In the genomic region with DNA sequence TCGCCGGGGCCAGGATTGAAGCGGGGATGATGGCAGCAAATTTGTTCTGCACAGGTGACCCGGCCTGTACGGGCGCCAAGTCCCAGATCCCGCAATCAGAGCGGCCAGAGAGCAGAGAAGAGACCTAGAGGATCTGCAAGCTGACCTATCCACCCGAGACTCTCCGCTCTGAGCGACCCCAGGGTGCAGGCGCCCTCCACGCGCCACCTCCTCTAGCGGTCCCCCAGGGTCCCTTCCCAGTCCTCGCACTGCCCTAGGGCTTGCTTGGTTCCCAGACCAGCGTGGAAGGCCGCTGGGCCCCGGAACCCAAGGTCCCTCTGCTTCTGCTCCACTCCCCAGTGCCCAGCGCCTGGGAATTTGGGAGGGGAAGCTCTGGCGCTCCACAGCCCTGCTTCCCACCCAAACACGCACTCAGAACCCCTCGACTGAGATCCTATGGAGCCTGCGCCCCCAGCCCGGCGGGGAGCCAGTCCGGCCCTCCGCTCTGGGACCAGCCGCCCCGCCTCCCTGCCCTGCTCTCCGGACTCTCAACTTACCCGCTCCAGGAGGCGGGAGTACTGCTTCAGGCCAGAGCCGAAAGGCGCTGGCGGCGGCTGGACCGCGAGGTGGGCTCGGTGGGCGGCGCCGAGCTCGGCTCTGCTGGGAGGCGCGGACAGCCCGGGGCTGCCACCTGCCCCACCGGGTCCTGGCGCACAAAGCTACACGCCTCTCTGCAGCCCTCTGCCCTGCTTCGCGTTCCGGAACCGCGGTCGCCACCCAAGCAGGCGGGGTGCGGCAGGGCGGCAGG, we compare ENCODE assay signal across 9 cellular contexts. TPM values are rescaled to one million over a fixed set of nuclear protein-coding genes. Genes with fewer than 3 reads are reported as not detected.
DNase-seq lines count a peak whose midpoint lies in the region; ATAC-seq and TF ChIP-seq lines count a peak whose summit lies in the region.
"Had no signal": no experiment of that assay in that cellular context is flagged by ENCODE, and none has a peak within 500 bp of the region (broad histone marks: within the 10 kb centered on the region; RNA-seq: fewer than 3 reads in every experiment).

No MANE protein-coding gene starts in this region.

- H3K4me1 Mint-ChIP-seq in activated T-cell treated with anti-CD3 and anti-CD28 coated beads, Interleukin-2, amount 50 U/mL, for 24 hours (ENCODE audit: low read depth): peaks cover 51% of the 10 kb centered on the region
- H3K4me1 Mint-ChIP-seq in activated CD4-positive, alpha-beta memory T cell treated with anti-CD3 and anti-CD28 coated beads for 36 hours (ENCODE audit: low read depth): peaks cover 26% of the 10 kb centered on the region

- 5% methylated on average over 10 of the region's 59 CpGs for WGBS in suprapubic skin

- POLR2A ChIA-PET in activated CD4-positive, alpha-beta memory T cell treated with anti-CD3 and anti-CD28 coated beads for 36 hours (lab: Charles Lee): no interaction called here

- TF ChIP-seq EP300 in suprapubic skin (IDR thresholded peaks at IDR 0.05): no peak

- H3K4me3 Mint-ChIP-seq in activated T-cell treated with anti-CD3 and anti-CD28 coated beads, Interleukin-2, amount 50 U/mL, for 24 hours: peak overlapping the region; percentile 46
- no peak overlapping the region for H3K4me3 Mint-ChIP-seq in activated CD4-positive, alpha-beta memory T cell treated with anti-CD3 and anti-CD28 coated beads for 36 hours

- peak; percentile 41 for DNase-seq in activated T-cell treated with anti-CD3 and anti-CD28 coated beads, Interleukin-2, amount 50 U/mL, for 24 hours
- DNase-seq in activated T-cell treated with anti-CD3 and anti-CD28 coated beads for 4 hours (no peak), SW480 (ENCODE audit: low spot score) (peak; percentile 42), suprapubic skin (ENCODE audit: low spot score in 2 of 2) (no peak)
- no peak for DNase-seq in activated CD4-positive, alpha-beta memory T cell treated with anti-CD3 and anti-CD28 coated beads for 36 hours
- DNase-seq: NCI-H2029 treated with DMSO at 0.1 percent for 48 hours had no signal

- no peak for TF ChIP-seq POLR2A in suprapubic skin (IDR thresholded peaks at IDR 0.05)

- H3K36me3 ChIP-seq in suprapubic skin: no peaks in the 10 kb centered on the region

- H3K36me3 Mint-ChIP-seq in activated T-cell treated with anti-CD3 and anti-CD28 coated beads, Interleukin-2, amount 50 U/mL, for 24 hours (ENCODE audit: low read depth): no peaks in the 10 kb centered on the region
- no peaks in the 10 kb centered on the region for H3K36me3 Mint-ChIP-seq in activated CD4-positive, alpha-beta memory T cell treated with anti-CD3 and anti-CD28 coated beads for 36 hours

- H3K9me3 ChIP-seq in suprapubic skin: no peaks in the 10 kb centered on the region

- CTCF ChIA-PET in activated CD4-positive, alpha-beta memory T cell treated with anti-CD3 and anti-CD28 coated beads for 36 hours (lab: Charles Lee): interaction anchor here (1.2 to 4.7 kb wide), 2 partner anchors 17 to 546 kb away, joined by 3 to 20 read pairs; no protein-coding TSS in a partner anchor

- H3K27ac Mint-ChIP-seq in activated T-cell treated with anti-CD3 and anti-CD28 coated beads, Interleukin-2, amount 50 U/mL, for 24 hours: no peak overlapping the region
- H3K27ac Mint-ChIP-seq in activated CD4-positive, alpha-beta memory T cell treated with anti-CD3 and anti-CD28 coated beads for 36 hours: no peak overlapping the region

- intact Hi-C loops in activated CD4-positive, alpha-beta memory T cell treated with anti-CD3 and anti-CD28 coated beads for 36 hours (cut with micrococcal nuclease): loop anchor here (5.0 kb wide), 1 partner anchor 461 kb away; no protein-coding TSS in a partner anchor

- no peaks in the 10 kb centered on the region for H3K9me3 Mint-ChIP-seq in activated T-cell treated with anti-CD3 and anti-CD28 coated beads, Interleukin-2, amount 50 U/mL, for 24 hours
- H3K9me3 Mint-ChIP-seq in activated CD4-positive, alpha-beta memory T cell treated with anti-CD3 and anti-CD28 coated beads for 36 hours: no peaks in the 10 kb centered on the region

- ATAC-seq in GM18517 (IDR thresholded peaks at IDR 0.05; ENCODE audit: unreplicated experiment) (no peak), GM18520 (IDR thresholded peaks at IDR 0.05; ENCODE audit: unreplicated experiment) (no peak)

- H3K4me1 ChIP-seq in suprapubic skin: peaks cover 74% of the 10 kb centered on the region

- H3K27me3 ChIP-seq in layer of hippocampus (ENCODE audit: control insufficient read depth, insufficient read depth, low read length) (peaks cover 50% of the 10 kb centered on the region), suprapubic skin (peaks cover 100% of the 10 kb centered on the region)

- H3K27ac ChIP-seq in layer of hippocampus (ENCODE audit: low read depth, low read length) (peak overlapping the region; percentile 30), suprapubic skin (no peak overlapping the region)

- peak overlapping the region; percentile 38 for H3K4me3 ChIP-seq in suprapubic skin

- no peak for TF ChIP-seq CTCF in suprapubic skin (IDR thresholded peaks at IDR 0.05)

- H3K27me3 Mint-ChIP-seq in activated T-cell treated with anti-CD3 and anti-CD28 coated beads, Interleukin-2, amount 50 U/mL, for 24 hours: peaks cover 88% of the 10 kb centered on the region
- H3K27me3 Mint-ChIP-seq in activated CD4-positive, alpha-beta memory T cell treated with anti-CD3 and anti-CD28 coated beads for 36 hours: peaks cover 72% of the 10 kb centered on the region

RNA-seq across cellular contexts. Expression of gene SIX3, which starts 3.0 kb away (rescaled TPM):
- under 1 TPM in 1 of 4 donors, not detected in 3; 0.38 TPM for total RNA-seq in suprapubic skin
- total RNA-seq in activated CD4-positive, alpha-beta memory T cell treated with anti-CD3 and anti-CD28 coated beads for 36 hours: not detected

Comparison
In these comparisons a context has a peak if more than half of its experiments do, and no peak if none do; other contexts are left out.
1. DNase-seq: peak in activated T-cell treated with anti-CD3 and anti-CD28 coated beads, Interleukin-2, amount 50 U/mL, for 24 hours (single experiment) and SW480 (single experiment); none in activated T-cell treated with anti-CD3 and anti-CD28 coated beads for 4 hours (single experiment), suprapubic skin (0 of 2) and activated CD4-positive, alpha-beta memory T cell treated with anti-CD3 and anti-CD28 coated beads for 36 hours (single experiment).